ENCODE assay signal across 31 cellular contexts in genomic region chr15:73009306-73010091, GRCh38. TPM values are rescaled to one million over a fixed set of nuclear protein-coding genes. Genes with fewer than 3 reads are reported as not detected.
DNase-seq lines count a peak whose midpoint lies in the region; ATAC-seq, FAIRE-seq and TF ChIP-seq lines count a peak whose summit lies in the region.
"Had no signal": no experiment of that assay in that cellular context is flagged by ENCODE, and none has a peak within 500 bp of the region (broad histone marks: within the 10 kb centered on the region; RNA-seq: fewer than 3 reads in every experiment).

No MANE protein-coding gene starts in this region.

- no peak for TF ChIP-seq CTCF in bronchial epithelial cell (IDR thresholded peaks at IDR 0.05; ENCODE audit: insufficient read depth, low read length, severe bottlenecking)
- no peak for TF ChIP-seq CTCF in lower lobe of right lung (IDR thresholded peaks at IDR 0.05)
- TF ChIP-seq CTCF in GM13977 (IDR thresholded peaks at IDR 0.05; ENCODE audit: extremely low read depth, insufficient read depth, missing control alignments) = no peak

- 16 to 18% methylated on average over 10 of the region's 10 CpGs for WGBS in aorta, 2 donors

- ATAC-seq in left cardiac atrium = peak; percentile 12 to 17
- no peak for ATAC-seq in Right ventricle myocardium superior (ENCODE audit: poor library complexity)
- peak; percentile 61 to 66 for ATAC-seq in lower lobe of right lung
- ATAC-seq in GM19023 (IDR thresholded peaks at IDR 0.05; ENCODE audit: unreplicated experiment) = no peak
- ATAC-seq in aorta (ENCODE audit: low FRiP score) = no peak
- ATAC-seq: activated CD8-positive, alpha-beta T cell treated with anti-CD3 and anti-CD28 coated beads, Interleukin-2, amount 10 ng/mL, durations not matched to agents 7 days and 5 days; activated naive CD8-positive, alpha-beta T cell treated with anti-CD3 and anti-CD28 coated beads, Interleukin-2, amount 50 U/mL, for 24 hours; body of pancreas; gastroesophageal sphincter; HepG2; Panc1; stimulated activated naive CD8-positive, alpha-beta T cell treated with anti-CD3 and anti-CD28 coated beads, Interleukin-15, amount 100 ng/mL, for 72 hours; T-cell had no signal

- H3K27ac ChIP-seq in lower lobe of right lung (no peak overlapping the region), aorta (ENCODE audit: low read depth in 1 of 2, low read length in 2 of 2) (no peak overlapping the region)
- H3K27ac ChIP-seq: body of pancreas, esophagus muscularis mucosa, gastroesophageal sphincter, HL-60, neutrophil, SJCRH30, transverse colon had no signal

- H3K4me3 ChIP-seq in bronchial epithelial cell (ENCODE audit: low read depth, low read length) (no peak overlapping the region), lower lobe of right lung (no peak overlapping the region), aorta (ENCODE audit: low read length in 2 of 2) (no peak overlapping the region)
- H3K4me3 ChIP-seq: body of pancreas, esophagus muscularis mucosa, gastroesophageal sphincter, HAP-1, SJCRH30, transverse colon had no signal

- no peak for DNase-seq in left cardiac atrium
- DNase-seq in Right ventricle myocardium superior = no peak
- DNase-seq in bronchial epithelial cell (ENCODE audit: low read depth) = peak; percentile 81
- no peak for DNase-seq in lower lobe of right lung
- DNase-seq in activated CD4-positive, alpha-beta T cell treated with anti-CD3 and anti-CD28 coated beads, Interleukin-2, amount 50 U/mL, for 1 hour = no peak
- no peak for DNase-seq in GM13977 (ENCODE audit: low spot score)
- no peak for DNase-seq in aorta
- DNase-seq: activated CD4-positive, CD25-positive, alpha-beta regulatory T cell treated with anti-CD3 and anti-CD28 coated beads, Interleukin-2, amount 50 U/mL, for 72 hours; activated CD8-positive, alpha-beta T cell treated with anti-CD3 and anti-CD28 coated beads, Interleukin-2, amount 10 ng/mL, durations not matched to agents 7 days and 5 days; activated effector memory CD4-positive, alpha-beta T cell treated with Interleukin-2 at 50 U/mL for 16 hours; activated naive CD8-positive, alpha-beta T cell treated with anti-CD3 and anti-CD28 coated beads, Interleukin-2, amount 50 U/mL, for 24 hours; activated T-cell treated with anti-CD3 and anti-CD28 coated beads for 4 hours; body of pancreas; DMS79 treated with DMSO at 0.1 percent for 48 hours; effector CD8-positive, alpha-beta T cell; NCI-H524 treated with DMSO at 0.1 percent for 48 hours; SJCRH30; stimulated activated naive CD8-positive, alpha-beta T cell treated with anti-CD3 and anti-CD28 coated beads, Interleukin-15, amount 100 ng/mL, for 72 hours; T-cell; transverse colon had no signal

- H3K27me3 ChIP-seq in bronchial epithelial cell (ENCODE audit: control insufficient read depth, insufficient read depth, low read length) (no peaks in the 10 kb centered on the region), lower lobe of right lung (ENCODE audit: low read depth) (peaks cover 6% of the 10 kb centered on the region), aorta (ENCODE audit: control insufficient read depth in 1 of 2, insufficient read depth in 2 of 2, low read length in 1 of 2) (no peaks in the 10 kb centered on the region)
- H3K27me3 ChIP-seq: body of pancreas, transverse colon had no signal

- in situ Hi-C loops in GM13977 (cut with MboI; ENCODE audit: low pct_unique_long_range_greater_than_20kb, low sequenced_read_pairs, unreplicated experiment) = no loop called here

- no peaks in the 10 kb centered on the region for H3K4me1 ChIP-seq in lower lobe of right lung
- no peaks in the 10 kb centered on the region for H3K4me1 ChIP-seq in aorta (ENCODE audit: control insufficient read depth in 1 of 2, insufficient read depth in 2 of 2, low read length in 2 of 2)
- H3K4me1 ChIP-seq: body of pancreas, HAP-1, SJCRH30 had no signal

- intact Hi-C loops in left cardiac atrium (cut with DNase I) (no loop called here), Right ventricle myocardium superior (cut with DNase I) (no loop called here), lower lobe of right lung (cut with DNase I) (no loop called here), aorta (cut with DNase I) (no loop called here)

- H3K9me3 ChIP-seq in lower lobe of right lung = no peaks in the 10 kb centered on the region
- H3K9me3 ChIP-seq in aorta (ENCODE audit: control insufficient read depth, low read length) = no peaks in the 10 kb centered on the region
- H3K9me3 ChIP-seq: body of pancreas, esophagus muscularis mucosa, gastroesophageal sphincter, HAP-1, neutrophil, SJCRH30, transverse colon had no signal

- H3K36me3 ChIP-seq in bronchial epithelial cell (ENCODE audit: control insufficient read depth, insufficient read depth, low read length) = no peaks in the 10 kb centered on the region
- no peaks in the 10 kb centered on the region for H3K36me3 ChIP-seq in lower lobe of right lung
- no peaks in the 10 kb centered on the region for H3K36me3 ChIP-seq in aorta (ENCODE audit: control insufficient read depth in 1 of 2, insufficient read depth in 2 of 2, low read length in 1 of 2)
- H3K36me3 ChIP-seq: esophagus muscularis mucosa, gastroesophageal sphincter, HAP-1, neutrophil, SJCRH30, transverse colon had no signal

- no peak for FAIRE-seq in bronchial epithelial cell (lab: Jason Lieb, UNC)
- FAIRE-seq: A204.1, HepG2, islet of Langerhans, TTC549 had no signal

RNA-seq across cellular contexts. Expression of gene NEO1, which starts 42.8 kb away (rescaled TPM):
- total RNA-seq in left cardiac atrium (10 to 100 TPM; 10.6 to 16.3 TPM), Right ventricle myocardium superior (11.1 TPM), bronchial epithelial cell (10.5 and 13.4 TPM in 2 replicates), lower lobe of right lung (37.8 TPM), aorta (10 to 100 TPM; 31.4 to 46.7 TPM)
- polyA plus RNA-seq in aorta = 10 to 100 TPM; 11.3 to 18.1 TPM

Comparison
In these comparisons a context has a peak if more than half of its experiments do, and no peak if none do; other contexts are left out.
1. ATAC-seq: peak in left cardiac atrium (2 of 2) and lower lobe of right lung (2 of 2); none in Right ventricle myocardium superior (single experiment), GM19023 (single experiment) and aorta (single experiment).